In genomic region chr17:69154267-69154666, GRCh38 we compare ENCODE assay signal across 7 cellular contexts. TPM values are rescaled to one million over a fixed set of nuclear protein-coding genes. Genes with fewer than 3 reads are reported as not detected.
"Had no signal": no experiment of that assay in that cellular context is flagged by ENCODE, and none has a peak within 500 bp of the region (broad histone marks: within the 10 kb centered on the region; RNA-seq: fewer than 3 reads in every experiment).

No MANE protein-coding gene starts in this region.

- H3K27ac ChIP-seq: GM23248 had no signal

- H3K4me3 ChIP-seq: GM23248 had no signal

- FAIRE-seq: HTR-8/SVneo had no signal

- DNase-seq: GM23248, GOT3, H9, HCEC 1CT had no signal

- H2AFZ ChIP-seq: GM23248 had no signal

- H3K9ac ChIP-seq: GM23248 had no signal

RNA-seq across cellular contexts. Expression of gene ABCA6, which starts 12.6 kb away (rescaled TPM):
- total RNA-seq: H4, H9, HT-29 had no signal
